Comparison of ENCODE assay signal across 30 cellular contexts in genomic region chr19:37925212-37925611, GRCh38. TPM values are rescaled to one million over a fixed set of nuclear protein-coding genes. Genes with fewer than 3 reads are reported as not detected.
"Had no signal": no experiment of that assay in that cellular context is flagged by ENCODE, and none has a peak within 500 bp of the region (broad histone marks: within the 10 kb centered on the region; RNA-seq: fewer than 3 reads in every experiment).

No MANE protein-coding gene starts in this region.

- DNase-seq: activated CD4-positive, alpha-beta T cell treated with anti-CD3 and anti-CD28 coated beads for 36 hours; activated CD4-positive, alpha-beta T cell treated with anti-CD3 and anti-CD28 coated beads, Interleukin-2, amount 50 U/mL, for 4 hours; activated CD8-positive, alpha-beta memory T cell treated with anti-CD3 and anti-CD28 coated beads, Interleukin-2, amount 50 U/mL, for 48 hours; activated naive CD4-positive, alpha-beta T cell treated with Interleukin-2 at 50 U/mL for 16 hours; activated T-cell treated with anti-CD3 and anti-CD28 coated beads, Interleukin-2, amount 50 U/mL, for 48 hours; anterior cingulate cortex; body of pancreas; foreskin fibroblast; immature natural killer cell; left lung; naive thymus-derived CD8-positive, alpha-beta T cell; sigmoid colon; stimulated activated CD4-positive, alpha-beta T cell treated with anti-CD3 and anti-CD28 coated beads, Interleukin-4, amount 100 ng/mL, for 1 hour; stimulated activated naive CD8-positive, alpha-beta T cell treated with anti-CD3 and anti-CD28 coated beads, Interleukin-15, amount 100 ng/mL, for 72 hours; T-helper 1 cell; tibial artery had no signal

- H3K9me3 ChIP-seq: body of pancreas, left lung, sigmoid colon, tibial artery had no signal

- H3K27ac Mint-ChIP-seq: activated CD4-positive, alpha-beta T cell treated with anti-CD3 and anti-CD28 coated beads for 36 hours; neural progenitor cell had no signal

- H3K27me3 Mint-ChIP-seq: activated CD4-positive, alpha-beta T cell treated with anti-CD3 and anti-CD28 coated beads for 36 hours; naive thymus-derived CD8-positive, alpha-beta T cell; stimulated activated naive CD8-positive, alpha-beta T cell treated with anti-CD3 and anti-CD28 coated beads, Interleukin-15, amount 100 ng/mL, for 72 hours had no signal

- H3K36me3 ChIP-seq: left lung, neural progenitor cell, sigmoid colon, tibial artery had no signal

- H3K27ac ChIP-seq: body of pancreas, hepatocyte, left lung, neural progenitor cell, sigmoid colon, tibial artery had no signal

- H3K9me3 Mint-ChIP-seq: immature natural killer cell; naive thymus-derived CD8-positive, alpha-beta T cell; neural progenitor cell; stimulated activated naive CD8-positive, alpha-beta T cell treated with anti-CD3 and anti-CD28 coated beads, Interleukin-15, amount 100 ng/mL, for 72 hours had no signal

- H3K27me3 ChIP-seq: body of pancreas, hepatocyte, left lung, neural progenitor cell, sigmoid colon, tibial artery had no signal

- H3K9ac ChIP-seq: neural progenitor cell had no signal

- H3K4me1 ChIP-seq: sigmoid colon, tibial artery had no signal

- H2AFZ ChIP-seq: hepatocyte, neural progenitor cell had no signal

- H3K4me3 ChIP-seq: body of pancreas, hepatocyte, left lung, lung, neural progenitor cell, sigmoid colon, tibial artery had no signal

- ATAC-seq: activated CD4-positive, alpha-beta T cell treated with anti-CD3 and anti-CD28 coated beads for 36 hours; body of pancreas; left lung; naive thymus-derived CD8-positive, alpha-beta T cell; stimulated activated naive CD8-positive, alpha-beta T cell treated with anti-CD3 and anti-CD28 coated beads, Interleukin-15, amount 100 ng/mL, for 72 hours had no signal

- H3K4me3 Mint-ChIP-seq: activated CD4-positive, alpha-beta T cell treated with anti-CD3 and anti-CD28 coated beads for 36 hours; immature natural killer cell; naive thymus-derived CD8-positive, alpha-beta T cell; neural progenitor cell; stimulated activated naive CD8-positive, alpha-beta T cell treated with anti-CD3 and anti-CD28 coated beads, Interleukin-15, amount 100 ng/mL, for 72 hours had no signal

- H3K4me2 ChIP-seq: hepatocyte, neural progenitor cell had no signal

RNA-seq across cellular contexts. Expression of gene WDR87, which starts 18.8 kb away (rescaled TPM):
- total RNA-seq: activated CD4-positive, alpha-beta T cell treated with anti-CD3 and anti-CD28 coated beads for 36 hours; activated CD8-positive, alpha-beta memory T cell treated with anti-CD3 and anti-CD28 coated beads for 36 hours; body of pancreas; cardiac septum; chondrocyte; epithelial cell of proximal tubule; fibroblast of lung; glomerular endothelial cell; hepatocyte; kidney epithelial cell; left lung; lung; naive thymus-derived CD8-positive, alpha-beta T cell; omental fat pad; posterior vena cava; renal cortical epithelial cell; sigmoid colon; urinary bladder had no signal
- polyA plus RNA-seq: fibroblast of lung; hepatocyte; immature natural killer cell; lung; naive thymus-derived CD8-positive, alpha-beta T cell; sigmoid colon; urinary bladder had no signal
